13 cellular contexts compared by ENCODE assay signal in the genomic region with DNA sequence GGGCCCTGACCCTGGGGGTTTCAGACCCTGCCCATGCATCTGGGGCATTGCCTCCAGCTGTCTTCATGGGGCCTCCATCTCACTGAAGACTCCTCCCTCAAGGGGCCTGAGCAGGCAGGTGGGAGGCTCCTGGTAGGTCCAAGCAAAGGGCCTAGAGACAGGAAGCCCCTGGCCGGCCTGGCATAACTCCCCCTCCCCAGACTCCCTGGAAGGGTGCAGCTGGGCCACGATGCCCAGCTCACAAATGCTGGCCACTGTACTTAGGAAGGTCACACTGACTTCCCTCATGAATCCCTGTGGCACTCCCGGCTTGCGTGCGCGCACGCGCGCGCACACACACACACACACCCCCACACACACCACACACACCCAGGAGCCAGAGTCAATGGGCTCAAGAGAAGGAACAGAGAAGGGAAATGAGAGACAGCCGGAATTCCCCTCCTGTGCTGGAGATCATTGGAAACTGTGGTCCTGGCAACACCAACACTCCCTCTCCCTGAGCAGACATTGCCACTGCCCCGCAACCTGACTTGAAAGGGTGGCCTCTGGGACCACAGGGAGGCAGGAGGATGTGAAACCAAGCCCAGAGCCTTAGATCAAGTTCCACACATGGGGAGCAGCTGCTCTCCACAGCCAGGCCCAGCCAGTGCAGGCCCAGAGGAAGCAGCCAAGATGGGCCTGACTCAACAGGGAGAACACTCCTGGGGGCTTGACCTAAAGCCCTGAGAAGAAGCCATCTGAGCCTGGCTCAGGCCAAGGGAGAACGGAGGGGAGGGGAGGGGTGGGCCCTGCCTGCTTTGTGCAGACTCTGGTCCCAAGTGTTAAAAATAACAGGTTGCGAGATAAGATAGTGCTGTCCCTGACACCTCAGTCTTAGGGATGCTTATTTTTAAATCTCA.
A peak's percentile ranks its signal among the peaks of the same experiment; 100 is the strongest.
DNase-seq lines count a peak whose midpoint lies in the region; ATAC-seq and TF ChIP-seq lines count a peak whose summit lies in the region.
"Had no signal": no experiment of that assay in that cellular context is flagged by ENCODE, and none has a peak within 500 bp of the region (broad histone marks: within the 10 kb centered on the region; RNA-seq: fewer than 3 reads in every experiment).

No MANE protein-coding gene starts in this region.

- H3K79me2 ChIP-seq in fibroblast of lung (ENCODE audit: control insufficient read depth, insufficient read depth, low read length): no peaks in the 10 kb centered on the region

- no peak overlapping the region for H3K9ac ChIP-seq in fibroblast of lung (ENCODE audit: insufficient read depth, low read length)

- H3K27me3 ChIP-seq in fibroblast of lung (ENCODE audit: control insufficient read depth, insufficient read depth, low read length): no peaks in the 10 kb centered on the region
- no peaks in the 10 kb centered on the region for H3K27me3 ChIP-seq in transverse colon
- H3K27me3 ChIP-seq: right lobe of liver, testis had no signal

- no peak overlapping the region for H3K4me2 ChIP-seq in fibroblast of lung (ENCODE audit: extremely low read depth, insufficient read depth, low read length)

- H3K36me3 ChIP-seq in fibroblast of lung (ENCODE audit: control insufficient read depth, insufficient read depth, low read length): no peaks in the 10 kb centered on the region
- no peaks in the 10 kb centered on the region for H3K36me3 ChIP-seq in transverse colon
- H3K36me3 ChIP-seq: right lobe of liver had no signal

- H2AFZ ChIP-seq in fibroblast of lung (ENCODE audit: low read length): no peak overlapping the region

- H3K27ac ChIP-seq in fibroblast of lung (ENCODE audit: insufficient read depth, low read length) (no peak overlapping the region), transverse colon (no peak overlapping the region)
- H3K27ac ChIP-seq: right lobe of liver, testis had no signal

- H3K9me3 ChIP-seq in fibroblast of lung (ENCODE audit: control insufficient read depth, insufficient read depth, low read depth, low read length) (no peaks in the 10 kb centered on the region), transverse colon (no peaks in the 10 kb centered on the region)
- H3K9me3 ChIP-seq: right lobe of liver, testis had no signal

- DNase-seq in activated CD4-positive, alpha-beta T cell treated with anti-CD3 and anti-CD28 coated beads for 1 hour: peak; percentile 3
- no peak for DNase-seq in activated CD4-positive, alpha-beta T cell treated with anti-CD3 and anti-CD28 coated beads, Interleukin-2, amount 50 U/mL, for 1 hour
- DNase-seq in fibroblast of lung (ENCODE audit: low read depth in 2 of 2) (peak; percentile 6 to 14), transverse colon (peak; percentile 6), NCI-H2107 (lab: John Stamatoyannopoulos, UW) (no peak), posterior vena cava (ENCODE audit: low spot score) (no peak)
- DNase-seq: amniotic stem cell, right lobe of liver, testis had no signal

- no peak for TF ChIP-seq POLR2A in transverse colon (IDR thresholded peaks at IDR 0.05)

- ATAC-seq in HG03342 (IDR thresholded peaks at IDR 0.05; ENCODE audit: unreplicated experiment) (peak; percentile 76), GM18858 (IDR thresholded peaks at IDR 0.05; ENCODE audit: unreplicated experiment) (no peak)
- ATAC-seq: T-cell had no signal

- TF ChIP-seq CTCF in fibroblast of lung (conservative IDR thresholded peaks at IDR 0.05 in 1 of 2, IDR thresholded peaks at IDR 0.05 in 1 of 2; ENCODE audit: low read depth in 1 of 2, low read length in 2 of 2) (no peak), transverse colon (IDR thresholded peaks at IDR 0.05) (no peak)

- in situ Hi-C loops in transverse colon (cut with MboI; ENCODE audit: low pct_ligation_motif_present in 1 of 4, low pct_unique_long_range_greater_than_20kb in 1 of 4, low sequenced_read_pairs in 3 of 4): no loop called here

- TF ChIP-seq EP300 in transverse colon (IDR thresholded peaks at IDR 0.05; ENCODE audit: low read depth): no peak

- H4K20me1 ChIP-seq in fibroblast of lung (ENCODE audit: control insufficient read depth, extremely low read depth, insufficient read depth, low read length): no peaks in the 10 kb centered on the region

- H3K4me1 ChIP-seq in fibroblast of lung (ENCODE audit: control insufficient read depth, extremely low read depth, insufficient read depth, low read length) (no peaks in the 10 kb centered on the region), transverse colon (no peaks in the 10 kb centered on the region)
- H3K4me1 ChIP-seq: right lobe of liver, testis had no signal

- WGBS in transverse colon (ENCODE audit: low coverage in 1 of 2), 2 donors: 70 to 82% methylated on average over 3 to 14 of the region's 14 CpGs

- intact Hi-C loops in transverse colon (cut with DNase I; ENCODE audit: low total_unique reads) (no loop called here), posterior vena cava (cut with DNase I) (no loop called here)

- no peak overlapping the region for H3K4me3 ChIP-seq in fibroblast of lung (replicated peaks in 1 of 4; ENCODE audit: control extremely low read depth in 1 of 4, insufficient read depth in 1 of 4, low read depth in 3 of 4, low read length in 4 of 4)
- no peak overlapping the region for H3K4me3 ChIP-seq in transverse colon
- H3K4me3 ChIP-seq: K562, right lobe of liver, testis had no signal

Comparison
In these comparisons a context has a peak if more than half of its experiments do, and no peak if none do; other contexts are left out.
1. DNase-seq: peak in activated CD4-positive, alpha-beta T cell treated with anti-CD3 and anti-CD28 coated beads for 1 hour (single experiment), fibroblast of lung (2 of 2) and transverse colon (single experiment); none in activated CD4-positive, alpha-beta T cell treated with anti-CD3 and anti-CD28 coated beads, Interleukin-2, amount 50 U/mL, for 1 hour (single experiment), NCI-H2107 (single experiment) and posterior vena cava (single experiment).